Comparison of ENCODE assay signal across 1 cellular context in the genomic region with DNA sequence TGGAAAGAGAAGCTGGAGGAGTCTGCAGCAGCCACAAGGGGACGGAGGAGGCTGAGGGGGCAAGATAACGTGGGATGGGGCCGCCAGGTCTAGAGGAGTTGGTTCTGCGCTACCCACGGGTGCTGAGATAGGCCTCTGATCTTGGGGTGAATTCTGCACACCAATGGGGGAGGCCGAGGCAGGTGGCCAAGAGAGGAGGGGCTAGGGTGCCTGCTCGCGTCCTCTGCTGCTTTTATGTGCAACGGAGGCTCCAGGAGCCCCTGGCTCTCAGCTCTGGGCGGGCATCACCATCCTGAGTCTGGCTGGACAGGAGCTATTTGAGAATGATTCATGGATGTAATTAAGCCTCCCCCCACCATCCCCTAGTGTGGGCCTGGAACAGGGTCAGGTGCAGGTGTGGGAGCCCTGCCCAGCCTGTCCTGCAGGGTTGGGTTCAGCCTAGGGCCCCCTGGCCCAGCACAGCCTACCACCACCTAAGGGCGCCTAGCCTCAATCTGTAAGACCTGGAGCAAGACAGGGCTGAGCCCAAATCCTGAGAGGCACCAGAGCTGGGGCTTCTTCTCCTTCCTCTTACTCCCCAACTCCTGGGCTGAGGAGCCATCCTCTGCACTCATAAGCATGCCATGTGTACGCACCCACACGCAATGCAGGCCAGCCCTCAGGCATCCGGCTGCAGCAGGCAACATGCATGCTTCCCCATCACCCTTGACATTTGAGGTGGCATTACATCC.
TF ChIP-seq lines count a peak whose summit lies in the region.

No MANE protein-coding gene starts in this region.

TF ChIP-seq in SK-N-SH treated with all-trans-retinoic acid at 6 μM for 48 hours, 23 proteins besides CTCF, POLR2A, EP300 and RAD21 (continued from another document):
- TF ChIP-seq TSHZ2 (CRISPR knock-in tag; IDR thresholded peaks at IDR 0.05), result no peak
- TF ChIP-seq ZFP30 (CRISPR knock-in tag; IDR thresholded peaks at IDR 0.05), result no peak
- TF ChIP-seq ESRRG (CRISPR knock-in tag; IDR thresholded peaks at IDR 0.05), result no peak
- TF ChIP-seq ISL1 (CRISPR knock-in tag; IDR thresholded peaks at IDR 0.05), result no peak
- no peak for TF ChIP-seq ARNTL (CRISPR knock-in tag; IDR thresholded peaks at IDR 0.05; ENCODE audit: borderline replicate concordance, low read depth)
- no peak for TF ChIP-seq ZNF70 (CRISPR knock-in tag; IDR thresholded peaks at IDR 0.05)
- no peak for TF ChIP-seq ZNF8 (CRISPR knock-in tag; IDR thresholded peaks at IDR 0.05)
- no peak for TF ChIP-seq GLIS3 (CRISPR knock-in tag; IDR thresholded peaks at IDR 0.05)
- no peak for TF ChIP-seq SNAI2 (CRISPR knock-in tag; IDR thresholded peaks at IDR 0.05)
- no peak for TF ChIP-seq RARB (CRISPR knock-in tag; IDR thresholded peaks at IDR 0.05)
- TF ChIP-seq PPARA (CRISPR knock-in tag; IDR thresholded peaks at IDR 0.05; ENCODE audit: borderline replicate concordance), result no peak
- TF ChIP-seq, protein P1, sequence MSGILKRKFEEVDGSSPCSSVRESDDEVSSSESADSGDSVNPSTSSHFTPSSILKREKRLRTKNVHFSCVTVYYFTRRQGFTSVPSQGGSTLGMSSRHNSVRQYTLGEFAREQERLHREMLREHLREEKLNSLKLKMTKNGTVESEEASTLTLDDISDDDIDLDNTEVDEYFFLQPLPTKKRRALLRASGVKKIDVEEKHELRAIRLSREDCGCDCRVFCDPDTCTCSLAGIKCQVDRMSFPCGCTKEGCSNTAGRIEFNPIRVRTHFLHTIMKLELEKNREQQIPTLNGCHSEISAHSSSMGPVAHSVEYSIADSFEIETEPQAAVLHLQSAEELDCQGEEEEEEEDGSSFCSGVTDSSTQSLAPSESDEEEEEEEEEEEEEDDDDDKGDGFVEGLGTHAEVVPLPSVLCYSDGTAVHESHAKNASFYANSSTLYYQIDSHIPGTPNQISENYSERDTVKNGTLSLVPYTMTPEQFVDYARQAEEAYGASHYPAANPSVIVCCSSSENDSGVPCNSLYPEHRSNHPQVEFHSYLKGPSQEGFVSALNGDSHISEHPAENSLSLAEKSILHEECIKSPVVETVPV (CRISPR knock-in tag; IDR thresholded peaks at IDR 0.05), result no peak
